Comparison of ENCODE assay signal across 20 cellular contexts in genomic region chr1:202953412-202953811, GRCh38. TPM values are rescaled to one million over a fixed set of nuclear protein-coding genes. Genes with fewer than 3 reads are reported as not detected.
DNase-seq lines count a peak whose midpoint lies in the region; ATAC-seq, FAIRE-seq and TF ChIP-seq lines count a peak whose summit lies in the region.
"Had no signal": no experiment of that assay in that cellular context is flagged by ENCODE, and none has a peak within 500 bp of the region (broad histone marks: within the 10 kb centered on the region; RNA-seq: fewer than 3 reads in every experiment).

No MANE protein-coding gene starts in this region.

- no peak overlapping the region for H2BK120ac ChIP-seq in mesenchymal stem cell (ENCODE audit: low read depth, low read length)

- H3K27me3 ChIP-seq in HL-60 (ENCODE audit: insufficient read depth, poor library complexity, severe bottlenecking) (no peaks in the 10 kb centered on the region), breast epithelium (no peaks in the 10 kb centered on the region), mesenchymal stem cell (ENCODE audit: control insufficient read depth in 1 of 2, insufficient read depth in 1 of 2, low read length in 2 of 2) (no peaks in the 10 kb centered on the region), upper lobe of left lung (no peaks in the 10 kb centered on the region)
- H3K27me3 ChIP-seq: ascending aorta, gastrocnemius medialis, vagina had no signal

- H3K18ac ChIP-seq in mesenchymal stem cell (ENCODE audit: low read depth in 1 of 2, low read length in 2 of 2), result no peak overlapping the region

- no peak for ATAC-seq in upper lobe of left lung (ENCODE audit: low FRiP score in 2 of 2)

- H2BK12ac ChIP-seq in mesenchymal stem cell (ENCODE audit: low read length in 2 of 2), result no peak overlapping the region

- no peak for FAIRE-seq in GM19239 (lab: Jason Lieb, UNC)
- FAIRE-seq: GM12891 had no signal

- no peak for TF ChIP-seq CTCF in HL-60 (IDR thresholded peaks at IDR 0.05; ENCODE audit: insufficient read depth, low read length)
- TF ChIP-seq CTCF in breast epithelium (IDR thresholded peaks at IDR 0.05), result no peak
- no peak for TF ChIP-seq CTCF in upper lobe of left lung (IDR thresholded peaks at IDR 0.05)

- H3K4me1 ChIP-seq in breast epithelium (peaks cover 11 to 14% of the 10 kb centered on the region in 2 donors), mesenchymal stem cell (ENCODE audit: control insufficient read depth, insufficient read depth, low read depth, low read length) (no peaks in the 10 kb centered on the region), upper lobe of left lung (peaks cover 54 to 65% (median 62%) of the 10 kb centered on the region in 4 donors)

- H3K4me3 ChIP-seq in HL-60 (replicated peaks; ENCODE audit: insufficient read depth, low read length) (no peak overlapping the region), breast epithelium (no peak overlapping the region), mesenchymal stem cell (ENCODE audit: insufficient read depth in 1 of 2, low read depth in 1 of 2, low read length in 2 of 2) (no peak overlapping the region), upper lobe of left lung (no peak overlapping the region)
- H3K4me3 ChIP-seq: ascending aorta, gastrocnemius medialis, vagina had no signal

- no peak overlapping the region for H2BK15ac ChIP-seq in mesenchymal stem cell (ENCODE audit: low read depth, poor library complexity, severe bottlenecking)

- no peak overlapping the region for H4K91ac ChIP-seq in mesenchymal stem cell (ENCODE audit: low read length)

- H3K4ac ChIP-seq in mesenchymal stem cell (ENCODE audit: low read depth in 1 of 2, low read length in 2 of 2), result no peak overlapping the region

- peak overlapping the region; percentile 34; the same call in 1 of the 2 replicates for H3K27ac ChIP-seq in HL-60 (replicated peaks)
- peak overlapping the region; percentile 8 to 74 for H3K27ac ChIP-seq in breast epithelium
- H3K27ac ChIP-seq in mesenchymal stem cell (ENCODE audit: low read length, poor library complexity, severe bottlenecking), result no peak overlapping the region
- H3K27ac ChIP-seq in upper lobe of left lung, result peak overlapping the region; percentile 73 to 85 (median 80)
- H3K27ac ChIP-seq: vagina had no signal

- H4K8ac ChIP-seq in mesenchymal stem cell (ENCODE audit: low read length), result no peak overlapping the region

- no peak overlapping the region for H2BK5ac ChIP-seq in mesenchymal stem cell (ENCODE audit: low read depth, low read length, poor library complexity, severe bottlenecking)

- no peak overlapping the region for H3K14ac ChIP-seq in mesenchymal stem cell (ENCODE audit: low read length in 2 of 2)

- TF ChIP-seq POLR2A in breast epithelium (IDR thresholded peaks at IDR 0.05) (no peak), upper lobe of left lung (IDR thresholded peaks at IDR 0.05) (no peak)

- no peak overlapping the region for H2AK5ac ChIP-seq in mesenchymal stem cell (ENCODE audit: low read length, severe bottlenecking)

- peak overlapping the region; percentile 18 for H3K9ac ChIP-seq in mesenchymal stem cell (ENCODE audit: low read length)

- no peak for TF ChIP-seq EP300 in upper lobe of left lung (IDR thresholded peaks at IDR 0.05)

- no peaks in the 10 kb centered on the region for H3K9me3 ChIP-seq in breast epithelium
- no peaks in the 10 kb centered on the region for H3K9me3 ChIP-seq in mesenchymal stem cell (ENCODE audit: control insufficient read depth, low read length)
- no peaks in the 10 kb centered on the region for H3K9me3 ChIP-seq in upper lobe of left lung
- H3K9me3 ChIP-seq: ascending aorta, Caco-2, gastrocnemius medialis, vagina had no signal

- peaks cover 38% of the 10 kb centered on the region for H3K79me1 ChIP-seq in mesenchymal stem cell (replicated peaks; ENCODE audit: low read length, poor library complexity, severe bottlenecking)

- DNase-seq in HL-60 (ENCODE audit: low read depth in 1 of 2, low spot score in 1 of 2) (no peak), breast epithelium (ENCODE audit: low spot score in 2 of 2) (no peak), mesenchymal stem cell (no peak), upper lobe of left lung (no peak), GM19239 (ENCODE audit: insufficient read length, low spot score) (no peak), retina (no peak), HT-29 (ENCODE audit: low spot score) (no peak)
- DNase-seq: activated CD4-positive, alpha-beta T cell treated with anti-CD3 and anti-CD28 coated beads for 4 hours; activated naive CD4-positive, alpha-beta T cell treated with anti-CD3 and anti-CD28 coated beads for 36 hours; activated T-cell treated with anti-CD3 and anti-CD28 coated beads, Interleukin-2, amount 50 U/mL, for 72 hours; Caco-2; DND-41; hippocampal formation; NCI-H1092; NCI-H2029 treated with DMSO at 0.1 percent for 48 hours; NCI-H345 had no signal

- H3K36me3 ChIP-seq in breast epithelium (no peaks in the 10 kb centered on the region), mesenchymal stem cell (ENCODE audit: control insufficient read depth in 1 of 2, insufficient read depth in 2 of 2, low read depth in 1 of 2, low read length in 2 of 2) (peaks cover 27% of the 10 kb centered on the region in 2 experiments), upper lobe of left lung (peaks cover 7 to 28% (median 22%) of the 10 kb centered on the region in 4 donors)

- no peak overlapping the region for H3K23ac ChIP-seq in mesenchymal stem cell (ENCODE audit: low read length in 2 of 2)

- intact Hi-C loops in breast epithelium (cut with DNase I; ENCODE audit: low total_unique reads), result no loop called here

- H3K4me2 ChIP-seq in mesenchymal stem cell (ENCODE audit: low read length, poor library complexity, severe bottlenecking), result no peak overlapping the region

- H2AFZ ChIP-seq in mesenchymal stem cell (ENCODE audit: low read depth, low read length), result no peak overlapping the region

RNA-seq across cellular contexts. Expression of gene ADIPOR1, which starts 4.7 kb away (rescaled TPM):
- 100 to 1,000 TPM in 1 of 3 donors, 10 to 100 TPM in 2; 87.2 to 143 (median 87.5) TPM for total RNA-seq in breast epithelium
- 84.7 TPM for polyA plus RNA-seq in mesenchymal stem cell (2013, experiment 1 of 2)
- polyA plus RNA-seq in mesenchymal stem cell (2013, experiment 2 of 2), result 85.2 TPM
- 100 to 1,000 TPM in 4 of 6 donors, 10 to 100 TPM in 2; 57.6 to 157 (median 125) TPM for total RNA-seq in upper lobe of left lung
- total RNA-seq in HT-29 (2014; rRNA removed; shearing (Covaris generic)), result 105 and 117 TPM in 2 replicates

RNA-seq across cellular contexts. Expression of gene CYB5R1, which starts 13.6 kb away (rescaled TPM):
- total RNA-seq in breast epithelium (10 to 100 TPM; 42.0 to 77.4 (median 53.8) TPM), upper lobe of left lung (10 to 100 TPM; 25.1 to 81.2 (median 68.2) TPM)
- polyA plus RNA-seq in mesenchymal stem cell (2013, experiment 1 of 2), result 51.5 TPM
- polyA plus RNA-seq in mesenchymal stem cell (2013, experiment 2 of 2), result 51.8 TPM
- total RNA-seq in HT-29 (2014; rRNA removed; shearing (Covaris generic)), result 27.5 and 38.5 TPM in 2 replicates

RNA-seq across cellular contexts. Expression of gene KLHL12, which starts 26.4 kb away (rescaled TPM):
- 10 to 100 TPM; 21.3 to 26.4 (median 25.5) TPM for total RNA-seq in breast epithelium
- polyA plus RNA-seq in mesenchymal stem cell (2013, experiment 1 of 2), result 11.6 TPM
- 10.8 TPM for polyA plus RNA-seq in mesenchymal stem cell (2013, experiment 2 of 2)
- 10 to 100 TPM; 12.0 to 25.1 (median 19.9) TPM for total RNA-seq in upper lobe of left lung
- 12.7 and 15.3 TPM in 2 replicates for total RNA-seq in HT-29 (2014; rRNA removed; shearing (Covaris generic))

RNA-seq across cellular contexts. Expression of gene TMEM183A, which starts 53.8 kb away (rescaled TPM):
- total RNA-seq in breast epithelium (100 to 1,000 TPM in 1 of 3 donors, 10 to 100 TPM in 2; 85.9 to 113 (median 94.1) TPM), upper lobe of left lung (10 to 100 TPM; 45.4 to 71.9 (median 68.1) TPM)
- polyA plus RNA-seq in mesenchymal stem cell (2013, experiment 1 of 2), result 42.3 TPM
- polyA plus RNA-seq in mesenchymal stem cell (2013, experiment 2 of 2), result 43.2 TPM
- total RNA-seq in HT-29 (2014; rRNA removed; shearing (Covaris generic)), result 92.5 and 94.2 TPM in 2 replicates
